1 cellular context compared by ENCODE assay signal in the genomic region with DNA sequence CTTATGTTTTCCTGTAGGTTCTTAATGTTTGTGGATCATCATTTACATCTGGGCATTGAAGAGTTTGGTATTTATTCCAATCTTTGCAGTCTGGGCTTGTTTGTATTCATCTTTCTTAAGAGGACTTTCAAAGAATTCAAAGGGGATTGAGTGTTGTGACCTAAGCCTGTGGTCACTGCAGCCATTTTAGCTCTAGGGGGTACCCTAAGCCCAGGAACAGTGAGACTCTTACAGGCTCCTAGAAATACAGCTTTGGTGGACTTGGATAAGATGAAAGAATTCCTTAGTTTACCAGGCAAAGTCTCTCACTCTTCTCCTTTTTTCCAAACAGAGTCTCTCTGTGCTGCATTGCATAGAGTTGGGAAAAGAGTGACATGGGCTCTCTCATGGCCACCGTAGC.
TF ChIP-seq lines count a peak whose summit lies in the region.

No MANE protein-coding gene starts in this region.

TF ChIP-seq in IMR-90, 13 proteins besides CTCF, POLR2A, EP300 and RAD21 (continued from another document):
- TF ChIP-seq, protein P1, sequence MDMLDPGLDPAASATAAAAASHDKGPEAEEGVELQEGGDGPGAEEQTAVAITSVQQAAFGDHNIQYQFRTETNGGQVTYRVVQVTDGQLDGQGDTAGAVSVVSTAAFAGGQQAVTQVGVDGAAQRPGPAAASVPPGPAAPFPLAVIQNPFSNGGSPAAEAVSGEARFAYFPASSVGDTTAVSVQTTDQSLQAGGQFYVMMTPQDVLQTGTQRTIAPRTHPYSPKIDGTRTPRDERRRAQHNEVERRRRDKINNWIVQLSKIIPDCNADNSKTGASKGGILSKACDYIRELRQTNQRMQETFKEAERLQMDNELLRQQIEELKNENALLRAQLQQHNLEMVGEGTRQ (IDR thresholded peaks at IDR 0.05; ENCODE audit: low read depth, low read length): no peak
- TF ChIP-seq RCOR1 (IDR thresholded peaks at IDR 0.05; ENCODE audit: insufficient replicate concordance, low read length) (no peak), MXI1 (IDR thresholded peaks at IDR 0.05; ENCODE audit: borderline replicate concordance, low read depth, low read length) (no peak), SMC3 (IDR thresholded peaks at IDR 0.05; ENCODE audit: low read depth, low read length) (no peak), MAFK (IDR thresholded peaks at IDR 0.05; ENCODE audit: low read depth, low read length) (no peak), BHLHE40 (IDR thresholded peaks at IDR 0.05; ENCODE audit: low read depth, low read length) (no peak), CHD1 (IDR thresholded peaks at IDR 0.05; ENCODE audit: low read depth, low read length) (no peak), CEBPB (IDR thresholded peaks at IDR 0.05; ENCODE audit: low read depth, low read length) (no peak)
